Comparison of ENCODE assay signal across 8 cellular contexts in the genomic region with DNA sequence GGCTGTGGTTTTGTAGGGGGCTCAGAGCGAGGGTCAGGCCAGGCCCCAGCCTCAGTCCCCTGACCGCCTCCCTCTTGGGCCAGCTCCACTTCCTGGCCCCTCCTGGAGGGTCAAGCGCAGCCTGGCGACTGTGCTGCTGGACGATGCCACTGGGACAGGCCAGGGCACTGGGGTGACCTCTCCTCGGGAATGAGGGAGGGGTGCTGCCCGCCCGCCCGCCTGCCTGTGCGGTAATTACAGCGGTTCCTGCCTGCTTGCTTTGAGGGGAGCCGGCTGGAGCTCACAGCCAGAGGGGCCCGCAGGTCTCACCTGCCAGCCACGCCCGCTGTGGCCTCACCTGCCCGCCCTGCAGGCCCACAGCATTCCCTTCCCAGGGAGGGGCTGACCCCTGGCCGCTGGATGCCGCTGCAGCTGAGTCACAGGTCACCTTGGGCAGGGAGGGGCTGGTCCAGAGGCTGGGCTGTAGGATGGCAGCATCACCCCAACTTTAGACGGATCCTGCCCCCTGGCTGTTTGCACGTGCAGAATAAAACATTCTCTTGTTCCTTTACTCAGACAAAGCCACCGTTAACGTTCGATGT.
DNase-seq lines count a peak whose midpoint lies in the region; ATAC-seq and TF ChIP-seq lines count a peak whose summit lies in the region.

No MANE protein-coding gene starts in this region.

- H3K9ac ChIP-seq in DND-41 (ENCODE audit: low read depth, low read length): no peak overlapping the region

- H3K27me3 Mint-ChIP-seq in brain: peaks cover 6% of the 10 kb centered on the region

- H3K36me3 Mint-ChIP-seq in brain: no peaks in the 10 kb centered on the region

- no peaks in the 10 kb centered on the region for H3K79me2 ChIP-seq in DND-41 (ENCODE audit: insufficient read depth, low read length)

- peak; percentile 34 for TF ChIP-seq CTCF in DND-41 (IDR thresholded peaks at IDR 0.05; ENCODE audit: borderline replicate concordance, extremely low read depth, low read length, poor library complexity, severe bottlenecking)
- peak; percentile 53 to 55 for TF ChIP-seq CTCF in brain (conservative IDR thresholded peaks at IDR 0.05)

- DNase-seq in DND-41 (no peak), HuH-7.5 (ENCODE audit: low spot score) (peak; percentile 81), mucosa of gallbladder (ENCODE audit: low spot score) (peak; percentile 89), NCI-H1092 (lab: John Stamatoyannopoulos, UW) (no peak), HK-2 (ENCODE audit: unreplicated experiment) (no peak)
- DNase-seq in NK-92 treated with Interleukin-12 subunit alpha and Interleukin-12 subunit beta, amount 100 ng/mL, for 24 hours (lab: John Stamatoyannopoulos, UW): no peak

- no peaks in the 10 kb centered on the region for H3K36me3 ChIP-seq in DND-41 (ENCODE audit: insufficient read depth, low read length)

- no peak overlapping the region for H3K4me3 Mint-ChIP-seq in brain

- ATAC-seq in DND-41 (ENCODE audit: insufficient read depth, low read depth) (no peak), HG03159 (IDR thresholded peaks at IDR 0.05; ENCODE audit: unreplicated experiment) (no peak)

- H3K4me2 ChIP-seq in DND-41 (ENCODE audit: insufficient read depth, low read length): no peak overlapping the region

- H4K20me1 ChIP-seq in DND-41 (ENCODE audit: insufficient read depth, low read length): no peaks in the 10 kb centered on the region

- H3K4me1 Mint-ChIP-seq in brain: peaks cover 27% of the 10 kb centered on the region

- no peaks in the 10 kb centered on the region; the same call in 1 of the 2 replicates for H3K4me1 ChIP-seq in DND-41 (ENCODE audit: insufficient read depth, low read length)

- H3K27ac Mint-ChIP-seq in brain: peak overlapping the region in 1 of 5 experiments; percentile 18

- H3K9me3 Mint-ChIP-seq in brain: no peaks in the 10 kb centered on the region

- no peaks in the 10 kb centered on the region for H3K9me3 ChIP-seq in DND-41 (ENCODE audit: insufficient read depth, low read length, severe bottlenecking)

- no peaks in the 10 kb centered on the region for H3K27me3 ChIP-seq in DND-41 (ENCODE audit: insufficient read depth, low read length, poor library complexity)

- no peak overlapping the region for H3K27ac ChIP-seq in DND-41 (ENCODE audit: low read length)

- H3K4me3 ChIP-seq in DND-41 (ENCODE audit: low read depth in 1 of 2, low read length in 2 of 2): no peak overlapping the region

- no peak overlapping the region for H2AFZ ChIP-seq in DND-41 (ENCODE audit: low read depth, low read length)

Comparison
In these comparisons a context has a peak if more than half of its experiments do, and no peak if none do; other contexts are left out.
1. DNase-seq: peak in HuH-7.5 (single experiment) and mucosa of gallbladder (single experiment); none in DND-41 (single experiment), NCI-H1092 (single experiment), HK-2 (single experiment) and NK-92 treated with Interleukin-12 subunit alpha and Interleukin-12 subunit beta, amount 100 ng/mL, for 24 hours (single experiment).